In the genomic region with DNA sequence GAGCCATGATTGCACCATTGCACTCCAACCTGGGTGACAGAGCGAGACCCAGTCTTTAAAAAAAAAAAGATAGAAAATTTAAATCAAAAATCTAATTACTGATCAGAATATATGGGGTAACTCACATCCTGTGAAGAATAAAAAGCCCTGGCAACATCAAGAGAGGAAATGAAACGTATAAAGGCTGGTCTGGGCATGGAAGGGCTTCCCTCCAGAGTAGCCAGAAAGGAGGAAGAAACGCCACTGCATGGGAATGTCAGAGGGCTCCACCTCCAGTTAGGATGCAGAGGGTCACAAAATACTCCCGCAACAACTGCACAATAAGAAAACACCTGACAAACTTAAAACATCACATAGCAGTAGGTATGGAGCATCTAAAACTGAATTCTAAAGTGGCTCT, we compare ENCODE assay signal across 26 cellular contexts. TPM values are rescaled to one million over a fixed set of nuclear protein-coding genes. Genes with fewer than 3 reads are reported as not detected.
"Had no signal": no experiment of that assay in that cellular context is flagged by ENCODE, and none has a peak within 500 bp of the region (broad histone marks: within the 10 kb centered on the region; RNA-seq: fewer than 3 reads in every experiment).

No MANE protein-coding gene starts in this region.

- H3K4me1 ChIP-seq: SJCRH30 had no signal

- ATAC-seq: HepG2, K562, Right ventricle myocardium inferior, SK-N-SH treated with all-trans-retinoic acid at 6 μM for 48 hours had no signal

- H3K27ac Mint-ChIP-seq: IgD-negative memory B cell had no signal

- H3K36me3 ChIP-seq: SJCRH30 had no signal

- H3K27ac ChIP-seq: KMS-11, SJCRH30 had no signal

- FAIRE-seq: HepG2, K562, RCC 7860 had no signal

- H3K9me3 ChIP-seq: SJCRH30 had no signal

- H3K4me2 ChIP-seq: KMS-11 had no signal

- H3K4me3 ChIP-seq: K562, SJCRH30 had no signal

- DNase-seq: Kasumi-1, MM.1S, NCI-H1092 treated with DMSO at 0.1 percent for 48 hours, NCI-H1436, NCI-H187, NCI-H2029, NCI-H2081 treated with DMSO at 0.1 percent for 48 hours, NCI-H2171, NCI-H226, NCI-H446, NCI-H510A, NCI-H524 treated with DMSO at 0.1 percent for 48 hours, NCI-H69, NCI-H774, RPMI8226, SHP77 treated with DMSO at 0.1 percent for 48 hours, SJCRH30 had no signal

- H3K9ac ChIP-seq: KMS-11 had no signal

- H3K4me3 Mint-ChIP-seq: IgD-negative memory B cell had no signal

RNA-seq across cellular contexts. Expression of a gene that starts 4.9 kb away (rescaled TPM):
- total RNA-seq: HepG2, K562, M059J, Right ventricle myocardium inferior, SJCRH30 had no signal
- polyA plus RNA-seq: HepG2, IgD-negative memory B cell, K562 had no signal

RNA-seq across cellular contexts. Expression of a gene that starts 32.6 kb away (rescaled TPM):
- total RNA-seq: HepG2, HT1080, K562, M059J, Right ventricle myocardium inferior, SJCRH30 had no signal
- polyA plus RNA-seq: HepG2, IgD-negative memory B cell, K562 had no signal

RNA-seq across cellular contexts. Expression of a gene that starts 46.6 kb away (rescaled TPM):
- total RNA-seq: HepG2, HT1080, K562, M059J, Right ventricle myocardium inferior, SJCRH30 had no signal
- polyA plus RNA-seq: HepG2, IgD-negative memory B cell, K562 had no signal
